ENCODE assay signal across 1 cellular context in genomic region chr12:26832817-26833691, GRCh38.
TF ChIP-seq lines count a peak whose summit lies in the region.

Gene ITPR2, minus strand, starts transcription at chr12:26833194. Its CDS starts 413 bp downstream, at chr12:26832781.

TF ChIP-seq in SK-N-SH, 30 proteins besides CTCF, POLR2A, EP300 and RAD21 (continued from another document):
- TF ChIP-seq REST (IDR thresholded peaks at IDR 0.05; ENCODE audit: low read depth, low read length) = no peak
- TF ChIP-seq RXRA (IDR thresholded peaks at IDR 0.05; ENCODE audit: borderline replicate concordance, low read depth) = no peak
- TF ChIP-seq RCOR1 (IDR thresholded peaks at IDR 0.05; ENCODE audit: low read length) = no peak
- TF ChIP-seq PBX3 (IDR thresholded peaks at IDR 0.05) = no peak
- peak; percentile 40; the same call in 1 of the 2 replicates for TF ChIP-seq SMC3 (IDR thresholded peaks at IDR 0.05; ENCODE audit: low read depth, low read length)
- no peak; the same call in none of the 2 replicates for TF ChIP-seq MXI1 (IDR thresholded peaks at IDR 0.05; ENCODE audit: low read depth, low read length)
- no peak for TF ChIP-seq NRF1 (IDR thresholded peaks at IDR 0.05; ENCODE audit: low read depth, low read length)
- no peak for TF ChIP-seq JUND (IDR thresholded peaks at IDR 0.05)
- TF ChIP-seq EZH2phosphoT487 (IDR thresholded peaks at IDR 0.05; ENCODE audit: borderline replicate concordance, low read depth) = no peak
- TF ChIP-seq NFIC (IDR thresholded peaks at IDR 0.05; ENCODE audit: borderline replicate concordance) = no peak
- peak; percentile 18; the same call in 1 of the 2 replicates for TF ChIP-seq TEAD4 (IDR thresholded peaks at IDR 0.05; ENCODE audit: borderline replicate concordance, insufficient read depth)
- TF ChIP-seq GATA2 (CRISPR knock-in tag; IDR thresholded peaks at IDR 0.05) = no peak
- TF ChIP-seq FOXJ3 (CRISPR knock-in tag; IDR thresholded peaks at IDR 0.05) = no peak
- TF ChIP-seq ELF1 (IDR thresholded peaks at IDR 0.05) = no peak
- TF ChIP-seq POLR2AphosphoS5 (IDR thresholded peaks at IDR 0.05; ENCODE audit: low read depth, low read length) = peak; percentile 90
- TF ChIP-seq CHD2 (IDR thresholded peaks at IDR 0.05; ENCODE audit: low read length, partially characterized antibody) = peak; percentile 23
- no peak for TF ChIP-seq GABPA (IDR thresholded peaks at IDR 0.05; ENCODE audit: low read depth)
- TF ChIP-seq, protein P1, sequence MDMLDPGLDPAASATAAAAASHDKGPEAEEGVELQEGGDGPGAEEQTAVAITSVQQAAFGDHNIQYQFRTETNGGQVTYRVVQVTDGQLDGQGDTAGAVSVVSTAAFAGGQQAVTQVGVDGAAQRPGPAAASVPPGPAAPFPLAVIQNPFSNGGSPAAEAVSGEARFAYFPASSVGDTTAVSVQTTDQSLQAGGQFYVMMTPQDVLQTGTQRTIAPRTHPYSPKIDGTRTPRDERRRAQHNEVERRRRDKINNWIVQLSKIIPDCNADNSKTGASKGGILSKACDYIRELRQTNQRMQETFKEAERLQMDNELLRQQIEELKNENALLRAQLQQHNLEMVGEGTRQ (IDR thresholded peaks at IDR 0.05; ENCODE audit: borderline replicate concordance, low read depth, low read length) = no peak
- no peak; the same call in 1 of the 2 replicates for TF ChIP-seq FOXM1 (IDR thresholded peaks at IDR 0.05; ENCODE audit: low read depth)
- peak; percentile 84 for TF ChIP-seq TAF1 (IDR thresholded peaks at IDR 0.05; ENCODE audit: borderline replicate concordance, low read depth, low read length)
- no peak for TF ChIP-seq RFX5 (IDR thresholded peaks at IDR 0.05; ENCODE audit: low read length)
